ENCODE assay signal across 13 cellular contexts in genomic region chr3:64190517-64191515, GRCh38. TPM values are rescaled to one million over a fixed set of nuclear protein-coding genes. Genes with fewer than 3 reads are reported as not detected.
DNase-seq lines count a peak whose midpoint lies in the region; FAIRE-seq and TF ChIP-seq lines count a peak whose summit lies in the region.
"Had no signal": no experiment of that assay in that cellular context is flagged by ENCODE, and none has a peak within 500 bp of the region (broad histone marks: within the 10 kb centered on the region; RNA-seq: fewer than 3 reads in every experiment).

No MANE protein-coding gene starts in this region.

- CTCF ChIA-PET in AG04450 (lab: Charles Lee): no interaction called here

- H3K27ac ChIP-seq in AG04450 (ENCODE audit: low read depth, low read length) (peak overlapping the region; percentile 71), keratinocyte (ENCODE audit: control insufficient read depth, insufficient read depth, low read length) (peak overlapping the region; percentile 82), coronary artery (peak overlapping the region in 1 of 2 donors; percentile 6)
- H3K27ac ChIP-seq: C4-2B had no signal

- peak overlapping the region; percentile 58 for H3K4me2 ChIP-seq in keratinocyte (ENCODE audit: control insufficient read depth, extremely low read depth, insufficient read depth, low read depth, low read length)

- POLR2A ChIA-PET in AG04450 (lab: Yijun Ruan, JAX): interaction anchor here (0.7 to 1.0 kb wide), 2 partner anchors 48 to 245 kb away, joined by 3 read pairs; no protein-coding TSS in a partner anchor

- dilution Hi-C loops in keratinocyte (cut with MboI; ENCODE audit: extremely low pct_ligation_motif_present, low sequenced_read_pairs): no loop called here

- H3K79me2 ChIP-seq in keratinocyte (ENCODE audit: control insufficient read depth, insufficient read depth, low read length): no peaks in the 10 kb centered on the region

- peaks cover 59% of the 10 kb centered on the region for H3K4me1 ChIP-seq in keratinocyte (ENCODE audit: control insufficient read depth, extremely low read depth, insufficient read depth, low read length)

- H3K27me3 ChIP-seq in AG04450 (ENCODE audit: control insufficient read depth, insufficient read depth, low read length) (no peaks in the 10 kb centered on the region), keratinocyte (ENCODE audit: control insufficient read depth, extremely low read depth, insufficient read depth, low read length) (no peaks in the 10 kb centered on the region)
- H3K27me3 ChIP-seq: upper lobe of left lung had no signal

- H3K9ac ChIP-seq in keratinocyte (ENCODE audit: control insufficient read depth, extremely low read depth, insufficient read depth, low read length): peak overlapping the region; percentile 29

- peak; percentile 96 for FAIRE-seq in keratinocyte (lab: Jason Lieb, UNC)

- TF ChIP-seq CTCF in AG04450 (IDR thresholded peaks at IDR 0.05; ENCODE audit: low read depth, low read length) (no peak), keratinocyte (optimal IDR thresholded peaks at IDR 0.05 in 1 of 3, IDR thresholded peaks at IDR 0.05 in 1 of 3, conservative IDR thresholded peaks at IDR 0.05 in 1 of 3; ENCODE audit: extremely low read depth in 1 of 3, insufficient read depth in 2 of 3, low read length in 3 of 3) (no peak), coronary artery (IDR thresholded peaks at IDR 0.05) (no peak)

- H3K9me3 ChIP-seq in AG04450 (ENCODE audit: control insufficient read depth, insufficient read depth, low read length): peaks cover 3% of the 10 kb centered on the region; the same call in 1 of the 2 replicates
- H3K9me3 ChIP-seq in keratinocyte (ENCODE audit: control insufficient read depth, low read depth, low read length): no peaks in the 10 kb centered on the region

- DNase-seq in AG04450 (ENCODE audit: low read depth, low spot score) (peak; percentile 65), M059J (ENCODE audit: low read depth) (peak; percentile 88), astrocyte of the hippocampus (ENCODE audit: low read depth, low spot score) (peak; percentile 50), keratinocyte (ENCODE audit: low read depth, low spot score) (no peak), HuH-7 (ENCODE audit: low spot score) (no peak), DMS153 treated with DMSO at 0.1 percent for 48 hours (lab: John Stamatoyannopoulos, UW; ENCODE audit: unreplicated experiment) (no peak), OCI-M1 (lab: John Stamatoyannopoulos, UW) (no peak), coronary artery (ENCODE audit: low spot score) (no peak)
- DNase-seq: dermis blood vessel endothelial cell, NCI-H446 treated with DMSO at 0.1 percent for 48 hours, T-helper 9 cell, upper lobe of left lung had no signal

- H3K4me3 ChIP-seq in AG04450 (ENCODE audit: low read depth, low read length) (no peak overlapping the region), keratinocyte (ENCODE audit: control insufficient read depth in 2 of 3, extremely low read depth in 1 of 3, insufficient read depth in 2 of 3, low read depth in 1 of 3, low read length in 3 of 3) (peak overlapping the region in 1 of 3 experiments; percentile 6), coronary artery (no peak overlapping the region)
- H3K4me3 ChIP-seq: upper lobe of left lung had no signal

- no peak overlapping the region for H2AFZ ChIP-seq in keratinocyte (ENCODE audit: control insufficient read depth, low read length)

- no peaks in the 10 kb centered on the region for H3K9me1 ChIP-seq in keratinocyte (ENCODE audit: control insufficient read depth, extremely low read depth, insufficient read depth, low read length)

- no peaks in the 10 kb centered on the region for H4K20me1 ChIP-seq in keratinocyte (ENCODE audit: control insufficient read depth, extremely low read depth, insufficient read depth, low read length)

- no peaks in the 10 kb centered on the region for H3K36me3 ChIP-seq in keratinocyte (ENCODE audit: control insufficient read depth in 2 of 2, extremely low read depth in 1 of 2, insufficient read depth in 2 of 2, low read length in 2 of 2)
- H3K36me3 ChIP-seq: upper lobe of left lung had no signal

RNA-seq across cellular contexts. Expression of gene PRICKLE2, which starts 34.5 kb away (rescaled TPM):
- 14.2 and 14.7 TPM in 2 replicates for polyA plus RNA-seq in AG04450 (2011; rRNA removed)
- 59.4 and 65.0 TPM in 2 replicates for polyA minus RNA-seq in AG04450 (2011; rRNA and poly(A)+ RNA removed)
- total RNA-seq in M059J (2014; rRNA removed; shearing (Covaris generic)): 3.2 and 5.3 TPM in 2 replicates
- 7.0 to 8.6 TPM (median 7.8 TPM) in 3 replicates for polyA plus RNA-seq in keratinocyte
- 2.0 TPM for polyA plus RNA-seq in keratinocyte (2011; ENCODE audit: low read depth)
- 3.8 and 5.4 TPM in 2 replicates for polyA plus RNA-seq in keratinocyte (2011; cell fraction: cytosol; rRNA removed)
- 22.1 TPM in 2 replicates for polyA plus RNA-seq in keratinocyte (2011; cell fraction: nucleus; rRNA removed)
- 3.3 and 6.6 TPM in 2 replicates for polyA plus RNA-seq in keratinocyte (2012; ENCODE audit: low replicate concordance)
- polyA minus RNA-seq in keratinocyte: 28.6 to 39.7 TPM (median 30.5 TPM) in 3 replicates
- polyA minus RNA-seq in keratinocyte (2011; cell fraction: cytosol; rRNA and poly(A)+ RNA removed): 16.1 TPM
- 35.8 and 69.4 TPM in 2 replicates for polyA minus RNA-seq in keratinocyte (2011; cell fraction: nucleus; rRNA and poly(A)+ RNA removed)

Comparison
In these comparisons a context has a peak if more than half of its experiments do, and no peak if none do; other contexts are left out.
1. DNase-seq: peak in AG04450 (single experiment), M059J (single experiment) and astrocyte of the hippocampus (single experiment); none in keratinocyte (single experiment), HuH-7 (single experiment), DMS153 treated with DMSO at 0.1 percent for 48 hours (single experiment), OCI-M1 (single experiment) and coronary artery (single experiment).